Comparison of ENCODE assay signal across 22 cellular contexts in genomic region chr4:76962406-76963135, GRCh38. TPM values are rescaled to one million over a fixed set of nuclear protein-coding genes. Genes with fewer than 3 reads are reported as not detected.
DNase-seq lines count a peak whose midpoint lies in the region; ATAC-seq, FAIRE-seq and TF ChIP-seq lines count a peak whose summit lies in the region.
"Had no signal": no experiment of that assay in that cellular context is flagged by ENCODE, and none has a peak within 500 bp of the region (broad histone marks: within the 10 kb centered on the region; RNA-seq: fewer than 3 reads in every experiment).

No MANE protein-coding gene starts in this region.

- H3K27ac ChIP-seq in endothelial cell of umbilical vein (ENCODE audit: insufficient read depth, low read depth, low read length), result no peak overlapping the region

- BruUV-seq in endothelial cell of umbilical vein (replicated peaks; lab: Mats Ljungman, UMichigan), result no TSS peak

- H3K27me3 Mint-ChIP-seq in progenitor cell of endocrine pancreas, result no peaks in the 10 kb centered on the region
- H3K27me3 Mint-ChIP-seq: IgD-negative memory B cell had no signal

- ATAC-seq in left lobe of liver, result peak; percentile 74
- ATAC-seq: Panc1 had no signal

- peak overlapping the region; percentile 74 for H3K9ac ChIP-seq in adipocyte (ENCODE audit: low read length)
- H3K9ac ChIP-seq in endothelial cell of umbilical vein (replicated peaks; ENCODE audit: extremely low read depth, insufficient read depth, low read length), result no peak overlapping the region

- no peaks in the 10 kb centered on the region for H3K9me1 ChIP-seq in endothelial cell of umbilical vein (replicated peaks; ENCODE audit: control insufficient read depth, extremely low read depth, insufficient read depth, low read length)

- H3K4me2 ChIP-seq in endothelial cell of umbilical vein (ENCODE audit: insufficient read depth, low read length), result no peak overlapping the region

- dilution Hi-C loops in endothelial cell of umbilical vein (cut with MboI; ENCODE audit: extremely low pct_ligation_motif_present, low sequenced_read_pairs), result no loop called here

- H3K9me3 ChIP-seq in adipocyte (ENCODE audit: control insufficient read depth, low read length) (no peaks in the 10 kb centered on the region), endothelial cell of umbilical vein (replicated peaks; ENCODE audit: control insufficient read depth, insufficient read depth, low read length) (no peaks in the 10 kb centered on the region)
- H3K9me3 ChIP-seq: BE2C had no signal

- POLR2A ChIA-PET in endothelial cell of umbilical vein (lab: Charles Lee), result interaction anchor here (0.6 kb wide), 1 partner anchor 100 kb away, joined by 3 read pairs; no protein-coding TSS in a partner anchor

- peaks cover 53% of the 10 kb centered on the region for H3K4me1 ChIP-seq in adipocyte (ENCODE audit: control insufficient read depth, insufficient read depth, low read length)
- H3K4me1 ChIP-seq in endothelial cell of umbilical vein (ENCODE audit: control insufficient read depth, extremely low read depth, insufficient read depth, low read length), result no peaks in the 10 kb centered on the region
- H3K4me1 ChIP-seq: BE2C had no signal

- TF ChIP-seq POLR2A in endothelial cell of umbilical vein (IDR thresholded peaks at IDR 0.05; ENCODE audit: low read depth, low read length), result no peak

- peaks cover 7% of the 10 kb centered on the region for H4K20me1 ChIP-seq in endothelial cell of umbilical vein (replicated peaks; ENCODE audit: control insufficient read depth, extremely low read depth, insufficient read depth, low read length)

- TF ChIP-seq CTCF in endothelial cell of umbilical vein (IDR thresholded peaks at IDR 0.05; ENCODE audit: extremely low read depth in 1 of 2, insufficient read depth in 1 of 2, low read depth in 1 of 2, low read length in 2 of 2) (no peak), progenitor cell of endocrine pancreas (IDR thresholded peaks at IDR 0.05; ENCODE audit: unreplicated experiment) (no peak)

- peak; percentile 21 for FAIRE-seq in endothelial cell of umbilical vein (lab: Jason Lieb, UNC)

- no peak overlapping the region for H3K4me3 Mint-ChIP-seq in progenitor cell of endocrine pancreas (ENCODE audit: low read depth)
- H3K4me3 Mint-ChIP-seq: H9, IgD-negative memory B cell had no signal

- DNase-seq in adipocyte (ENCODE audit: low read depth), result no peak
- no peak for DNase-seq in endothelial cell of umbilical vein (ENCODE audit: low read depth, low spot score)
- no peak for DNase-seq in left lobe of liver (ENCODE audit: low spot score)
- DNase-seq in progenitor cell of endocrine pancreas (ENCODE audit: low spot score, unreplicated experiment), result no peak
- DNase-seq in H7, result no peak
- no peak for DNase-seq in activated CD8-positive, alpha-beta memory T cell treated with anti-CD3 and anti-CD28 coated beads, Interleukin-2, amount 50 U/mL, for 4 hours
- no peak for DNase-seq in activated CD4-positive, alpha-beta T cell treated with anti-CD3 and anti-CD28 coated beads, Interleukin-2, amount 50 U/mL, for 4 hours
- DNase-seq: BE2C; EL; GF-D8; H9; Karpas-422; MV-4-11; NCI-H1105 treated with DMSO at 0.1 percent for 48 hours; NCI-H2029 treated with DMSO at 0.1 percent for 48 hours; NCI-H226; NCI-H524; NCI-H774; NK-92 treated with Interleukin-12 subunit alpha and Interleukin-12 subunit beta, amount 100 ng/mL, for 24 hours; SIG-M5 had no signal

- H3K79me2 ChIP-seq in endothelial cell of umbilical vein (ENCODE audit: control insufficient read depth, insufficient read depth, low read length), result peaks cover 72% of the 10 kb centered on the region

- peaks cover 3% of the 10 kb centered on the region for H3K9me3 Mint-ChIP-seq in progenitor cell of endocrine pancreas (ENCODE audit: low read depth)

- CTCF ChIA-PET in endothelial cell of umbilical vein (lab: Charles Lee), result interaction anchor here (0.7 kb wide), 1 partner anchor 11 kb away, joined by 3 read pairs; no protein-coding TSS in a partner anchor

- H3K4me1 Mint-ChIP-seq in progenitor cell of endocrine pancreas (ENCODE audit: low read depth), result peaks cover 21% of the 10 kb centered on the region

- H3K36me3 ChIP-seq in adipocyte (ENCODE audit: control insufficient read depth, insufficient read depth, low read length, severe bottlenecking) (peaks cover 33% of the 10 kb centered on the region), endothelial cell of umbilical vein (ENCODE audit: control insufficient read depth in 2 of 2, extremely low read depth in 1 of 2, insufficient read depth in 2 of 2, low read length in 2 of 2) (no peaks in the 10 kb centered on the region), H7 (replicated peaks; ENCODE audit: control insufficient read depth, insufficient read depth, low read length) (no peaks in the 10 kb centered on the region)
- H3K36me3 ChIP-seq: BE2C had no signal

- H3K4me3 ChIP-seq in adipocyte (ENCODE audit: low read length) (peak overlapping the region; percentile 51), endothelial cell of umbilical vein (replicated peaks in 1 of 3; ENCODE audit: insufficient read depth in 1 of 3, low read depth in 1 of 3, low read length in 3 of 3) (no peak overlapping the region), H7 (ENCODE audit: insufficient read depth, low read depth, low read length) (no peak overlapping the region)

- no peak overlapping the region for H2AFZ ChIP-seq in endothelial cell of umbilical vein (ENCODE audit: low read depth, low read length)

- H3K27ac Mint-ChIP-seq in progenitor cell of endocrine pancreas, result peak overlapping the region; percentile 27
- H3K27ac Mint-ChIP-seq: H9, IgD-negative memory B cell had no signal

- intact Hi-C loops in endothelial cell of umbilical vein (cut with micrococcal nuclease), result no loop called here

- peaks cover 8% of the 10 kb centered on the region for H3K36me3 Mint-ChIP-seq in progenitor cell of endocrine pancreas (ENCODE audit: insufficient read depth)

- H3K27me3 ChIP-seq in adipocyte (replicated peaks; ENCODE audit: control insufficient read depth, insufficient read depth, low read length), result no peaks in the 10 kb centered on the region
- no peaks in the 10 kb centered on the region for H3K27me3 ChIP-seq in endothelial cell of umbilical vein (ENCODE audit: control insufficient read depth in 2 of 2, insufficient read depth in 2 of 2, low read length in 2 of 2)
- H3K27me3 ChIP-seq in H7 (ENCODE audit: control insufficient read depth, insufficient read depth, low read length), result no peaks in the 10 kb centered on the region
- H3K27me3 ChIP-seq: BE2C had no signal

TF ChIP-seq in endothelial cell of umbilical vein, 7 proteins besides CTCF, POLR2A, EP300 and RAD21:
- TF ChIP-seq FOS (IDR thresholded peaks at IDR 0.05; ENCODE audit: borderline replicate concordance, insufficient read depth, low read length) (no peak), EZH2 (IDR thresholded peaks at IDR 0.05; ENCODE audit: borderline replicate concordance, low read depth, low read length, severe bottlenecking) (no peak), POLR2AphosphoS5 (IDR thresholded peaks at IDR 0.05; ENCODE audit: insufficient read depth, low read depth, low read length) (no peak), JUN (IDR thresholded peaks at IDR 0.05; ENCODE audit: borderline replicate concordance, insufficient read depth, insufficient read length, low read depth) (no peak), MAX (IDR thresholded peaks at IDR 0.05; ENCODE audit: insufficient read depth, insufficient read length) (no peak), GATA2 (IDR thresholded peaks at IDR 0.05; ENCODE audit: insufficient read depth, insufficient read length, low read depth, low read length) (no peak), MYC (IDR thresholded peaks at IDR 0.05; ENCODE audit: low read depth, low read length) (no peak)

RNA-seq across cellular contexts. Expression of gene SEPTIN11, which starts 13.0 kb away (rescaled TPM):
- total RNA-seq in endothelial cell of umbilical vein, result 168 and 202 TPM in 2 replicates
- 55.9 and 69.4 TPM in 2 replicates for polyA plus RNA-seq in endothelial cell of umbilical vein
- 90.2 and 102 TPM in 2 replicates for polyA plus RNA-seq in endothelial cell of umbilical vein (2011; cell fraction: cytosol; rRNA removed)
- 92.9 and 109 TPM in 2 replicates for polyA plus RNA-seq in endothelial cell of umbilical vein (2011; cell fraction: nucleus; rRNA removed)
- 116 and 141 TPM in 2 replicates for polyA plus RNA-seq in endothelial cell of umbilical vein (2012)
- 201 and 218 TPM in 2 replicates for polyA minus RNA-seq in endothelial cell of umbilical vein
- polyA minus RNA-seq in endothelial cell of umbilical vein (2011; cell fraction: cytosol; rRNA and poly(A)+ RNA removed), result 3.5 TPM
- 245 and 309 TPM in 2 replicates for polyA minus RNA-seq in endothelial cell of umbilical vein (2011; cell fraction: nucleus; rRNA and poly(A)+ RNA removed)
- total RNA-seq in left lobe of liver, result 37.2 TPM
- total RNA-seq in progenitor cell of endocrine pancreas, result 80.4 and 84.1 TPM in 2 replicates
- 63.1 and 64.7 TPM in 2 replicates for total RNA-seq in H7 (2014; rRNA removed; shearing (Covaris generic))
